In the genomic region with DNA sequence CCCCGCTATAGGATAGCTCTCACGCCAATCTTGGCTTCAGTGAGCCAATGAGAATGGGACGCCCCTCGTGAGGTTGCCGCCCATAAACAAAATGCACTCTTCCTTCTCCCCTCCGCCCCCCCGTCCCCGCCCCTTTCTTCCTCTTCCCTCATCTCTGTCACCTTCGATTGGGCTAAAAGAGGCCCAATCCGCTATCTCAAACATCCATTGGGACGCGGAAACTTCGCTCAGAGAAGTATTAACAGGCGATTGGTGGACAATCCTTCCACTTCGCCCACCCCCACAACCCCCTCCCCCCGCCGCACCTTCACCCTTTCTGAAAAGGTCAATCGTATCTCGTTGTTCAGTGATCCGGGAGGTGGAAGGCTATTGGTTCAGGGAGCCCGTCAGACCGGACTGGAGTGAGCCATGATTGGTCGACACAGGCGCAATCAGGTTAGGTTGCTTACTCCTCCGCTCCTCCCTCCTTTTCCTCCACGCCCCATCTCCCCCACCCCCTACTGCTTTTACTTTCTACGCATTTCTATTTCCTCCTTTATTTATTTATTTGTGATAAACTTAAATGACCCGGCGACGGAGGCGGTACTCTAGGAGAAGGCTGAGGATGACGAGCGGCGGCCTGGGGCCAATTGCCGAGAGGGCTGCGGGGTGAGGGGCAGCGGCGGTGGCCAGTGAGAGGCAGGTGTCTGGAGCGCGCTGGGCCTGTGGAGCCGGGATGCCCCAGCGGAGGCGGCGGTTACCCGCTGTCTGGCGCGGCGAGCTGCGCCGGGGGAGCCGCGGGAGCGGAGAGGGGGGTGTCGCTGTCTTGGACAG, we compare ENCODE assay signal across 1 cellular context.
TF ChIP-seq lines count a peak whose summit lies in the region.

No MANE protein-coding gene starts in this region.

TF ChIP-seq in HepG2, 621 proteins besides CTCF, POLR2A, EP300 and RAD21 (continued from another document and continues in another):
- TF ChIP-seq FOXP4 (CRISPR knock-in tag; IDR thresholded peaks at IDR 0.05) = peak; percentile 24; the same call in 1 of the 2 replicates
- TF ChIP-seq, protein P1, sequence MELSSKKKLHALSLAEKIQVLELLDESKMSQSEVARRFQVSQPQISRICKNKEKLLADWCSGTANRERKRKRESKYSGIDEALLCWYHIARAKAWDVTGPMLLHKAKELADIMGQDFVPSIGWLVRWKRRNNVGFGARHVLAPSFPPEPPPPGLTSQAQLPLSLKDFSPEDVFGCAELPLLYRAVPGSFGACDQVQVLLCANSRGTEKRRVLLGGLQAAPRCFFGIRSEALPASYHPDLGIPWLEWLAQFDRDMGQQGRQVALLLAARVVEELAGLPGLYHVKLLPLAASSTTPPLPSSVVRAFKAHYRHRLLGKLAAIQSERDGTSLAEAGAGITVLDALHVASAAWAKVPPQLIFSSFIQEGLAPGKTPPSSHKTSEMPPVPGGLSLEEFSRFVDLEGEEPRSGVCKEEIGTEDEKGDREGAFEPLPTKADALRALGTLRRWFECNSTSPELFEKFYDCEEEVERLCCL (CRISPR knock-in tag; IDR thresholded peaks at IDR 0.05; ENCODE audit: borderline replicate concordance) = no peak
- TF ChIP-seq ZNF121 (CRISPR knock-in tag; IDR thresholded peaks at IDR 0.05) = no peak
- peak; percentile 90; the same call in 1 of the 2 replicates for TF ChIP-seq ZNF550 (CRISPR knock-in tag; IDR thresholded peaks at IDR 0.05; ENCODE audit: borderline replicate concordance)
- peak; percentile 74; the same call in 1 of the 2 replicates for TF ChIP-seq HIVEP1 (CRISPR knock-in tag; IDR thresholded peaks at IDR 0.05)
- peak; percentile 88 for TF ChIP-seq ZFY (CRISPR knock-in tag; IDR thresholded peaks at IDR 0.05)
- TF ChIP-seq, protein P2, sequence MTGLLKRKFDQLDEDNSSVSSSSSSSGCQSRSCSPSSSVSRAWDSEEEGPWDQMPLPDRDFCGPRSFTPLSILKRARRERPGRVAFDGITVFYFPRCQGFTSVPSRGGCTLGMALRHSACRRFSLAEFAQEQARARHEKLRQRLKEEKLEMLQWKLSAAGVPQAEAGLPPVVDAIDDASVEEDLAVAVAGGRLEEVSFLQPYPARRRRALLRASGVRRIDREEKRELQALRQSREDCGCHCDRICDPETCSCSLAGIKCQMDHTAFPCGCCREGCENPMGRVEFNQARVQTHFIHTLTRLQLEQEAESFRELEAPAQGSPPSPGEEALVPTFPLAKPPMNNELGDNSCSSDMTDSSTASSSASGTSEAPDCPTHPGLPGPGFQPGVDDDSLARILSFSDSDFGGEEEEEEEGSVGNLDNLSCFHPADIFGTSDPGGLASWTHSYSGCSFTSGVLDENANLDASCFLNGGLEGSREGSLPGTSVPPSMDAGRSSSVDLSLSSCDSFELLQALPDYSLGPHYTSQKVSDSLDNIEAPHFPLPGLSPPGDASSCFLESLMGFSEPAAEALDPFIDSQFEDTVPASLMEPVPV (CRISPR knock-in tag; IDR thresholded peaks at IDR 0.05) = no peak
- no peak for TF ChIP-seq ZKSCAN8 (CRISPR knock-in tag; IDR thresholded peaks at IDR 0.05; ENCODE audit: borderline replicate concordance)
- TF ChIP-seq ZBTB38 (CRISPR knock-in tag; IDR thresholded peaks at IDR 0.05) = no peak
- no peak for TF ChIP-seq ZBTB26 (CRISPR knock-in tag; IDR thresholded peaks at IDR 0.05; ENCODE audit: borderline replicate concordance)
- TF ChIP-seq TOE1 (CRISPR knock-in tag; IDR thresholded peaks at IDR 0.05) = no peak
- TF ChIP-seq POGZ (CRISPR knock-in tag; IDR thresholded peaks at IDR 0.05) = peak; percentile 52; the same call in 1 of the 2 replicates
- TF ChIP-seq POLR2AphosphoS5 (IDR thresholded peaks at IDR 0.05; ENCODE audit: low read depth, low read length) = no peak
- TF ChIP-seq ZSCAN31 (CRISPR knock-in tag; IDR thresholded peaks at IDR 0.05; ENCODE audit: low read depth) = no peak
- TF ChIP-seq NFKBIZ (CRISPR knock-in tag; IDR thresholded peaks at IDR 0.05) = no peak
- no peak for TF ChIP-seq ZNF883 (CRISPR knock-in tag; IDR thresholded peaks at IDR 0.05; ENCODE audit: not compliant biosample characterization)
- TF ChIP-seq, protein P3, sequence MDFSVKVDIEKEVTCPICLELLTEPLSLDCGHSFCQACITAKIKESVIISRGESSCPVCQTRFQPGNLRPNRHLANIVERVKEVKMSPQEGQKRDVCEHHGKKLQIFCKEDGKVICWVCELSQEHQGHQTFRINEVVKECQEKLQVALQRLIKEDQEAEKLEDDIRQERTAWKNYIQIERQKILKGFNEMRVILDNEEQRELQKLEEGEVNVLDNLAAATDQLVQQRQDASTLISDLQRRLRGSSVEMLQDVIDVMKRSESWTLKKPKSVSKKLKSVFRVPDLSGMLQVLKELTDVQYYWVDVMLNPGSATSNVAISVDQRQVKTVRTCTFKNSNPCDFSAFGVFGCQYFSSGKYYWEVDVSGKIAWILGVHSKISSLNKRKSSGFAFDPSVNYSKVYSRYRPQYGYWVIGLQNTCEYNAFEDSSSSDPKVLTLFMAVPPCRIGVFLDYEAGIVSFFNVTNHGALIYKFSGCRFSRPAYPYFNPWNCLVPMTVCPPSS (IDR thresholded peaks at IDR 0.05) = no peak
- peak; percentile 26; the same call in 1 of the 2 replicates for TF ChIP-seq TBX2 (CRISPR knock-in tag; IDR thresholded peaks at IDR 0.05; ENCODE audit: borderline replicate concordance)
- TF ChIP-seq POLR2G (IDR thresholded peaks at IDR 0.05; ENCODE audit: low read depth, low read length) = peak; percentile 76
- TF ChIP-seq SRSF9 (IDR thresholded peaks at IDR 0.05; ENCODE audit: borderline replicate concordance, insufficient read depth, low read depth, low read length, poor library complexity, severe bottlenecking) = no peak
- no peak for TF ChIP-seq MBD4 (IDR thresholded peaks at IDR 0.05; ENCODE audit: borderline replicate concordance, low read length)
- peak; percentile 12; the same call in 1 of the 2 replicates for TF ChIP-seq ATF7 (IDR thresholded peaks at IDR 0.05)
- TF ChIP-seq ATF7 (CRISPR knock-in tag; IDR thresholded peaks at IDR 0.05) = no peak
- TF ChIP-seq ZNF800 (CRISPR knock-in tag; IDR thresholded peaks at IDR 0.05) = peak; percentile 47; the same call in 1 of the 2 replicates
- TF ChIP-seq, protein P4, sequence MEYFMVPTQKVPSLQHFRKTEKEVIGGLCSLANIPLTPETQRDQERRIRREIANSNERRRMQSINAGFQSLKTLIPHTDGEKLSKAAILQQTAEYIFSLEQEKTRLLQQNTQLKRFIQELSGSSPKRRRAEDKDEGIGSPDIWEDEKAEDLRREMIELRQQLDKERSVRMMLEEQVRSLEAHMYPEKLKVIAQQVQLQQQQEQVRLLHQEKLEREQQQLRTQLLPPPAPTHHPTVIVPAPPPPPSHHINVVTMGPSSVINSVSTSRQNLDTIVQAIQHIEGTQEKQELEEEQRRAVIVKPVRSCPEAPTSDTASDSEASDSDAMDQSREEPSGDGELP (IDR thresholded peaks at IDR 0.05; ENCODE audit: borderline replicate concordance, low read depth) = peak; percentile 37; the same call in 1 of the 2 replicates
- TF ChIP-seq ZFYVE20 (CRISPR knock-in tag; IDR thresholded peaks at IDR 0.05; ENCODE audit: borderline replicate concordance, low read depth) = no peak
- no peak for TF ChIP-seq SIN3B (IDR thresholded peaks at IDR 0.05; ENCODE audit: low read length)
- TF ChIP-seq HMG20B (CRISPR knock-in tag; conservative IDR thresholded peaks at IDR 0.05) = no peak
- TF ChIP-seq ZNF713 (CRISPR knock-in tag; IDR thresholded peaks at IDR 0.05) = 0 out of 2 replicates have a peak, but pooled peaks have one; percentile 48
- no peak for TF ChIP-seq NPAS2 (CRISPR knock-in tag; IDR thresholded peaks at IDR 0.05; ENCODE audit: borderline replicate concordance)
- no peak for TF ChIP-seq RELA (CRISPR knock-in tag; IDR thresholded peaks at IDR 0.05)
- 0 out of 2 replicates have a peak, but pooled peaks have one; percentile 40 for TF ChIP-seq HDAC1 (CRISPR knock-in tag; IDR thresholded peaks at IDR 0.05)
- TF ChIP-seq, protein P5, sequence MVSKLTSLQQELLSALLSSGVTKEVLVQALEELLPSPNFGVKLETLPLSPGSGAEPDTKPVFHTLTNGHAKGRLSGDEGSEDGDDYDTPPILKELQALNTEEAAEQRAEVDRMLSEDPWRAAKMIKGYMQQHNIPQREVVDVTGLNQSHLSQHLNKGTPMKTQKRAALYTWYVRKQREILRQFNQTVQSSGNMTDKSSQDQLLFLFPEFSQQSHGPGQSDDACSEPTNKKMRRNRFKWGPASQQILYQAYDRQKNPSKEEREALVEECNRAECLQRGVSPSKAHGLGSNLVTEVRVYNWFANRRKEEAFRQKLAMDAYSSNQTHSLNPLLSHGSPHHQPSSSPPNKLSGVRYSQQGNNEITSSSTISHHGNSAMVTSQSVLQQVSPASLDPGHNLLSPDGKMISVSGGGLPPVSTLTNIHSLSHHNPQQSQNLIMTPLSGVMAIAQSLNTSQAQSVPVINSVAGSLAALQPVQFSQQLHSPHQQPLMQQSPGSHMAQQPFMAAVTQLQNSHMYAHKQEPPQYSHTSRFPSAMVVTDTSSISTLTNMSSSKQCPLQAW (CRISPR knock-in tag; IDR thresholded peaks at IDR 0.05) = peak; percentile 52; the same call in 1 of the 2 replicates
- TF ChIP-seq ZNF703 (CRISPR knock-in tag; IDR thresholded peaks at IDR 0.05; ENCODE audit: borderline replicate concordance) = no peak
- TF ChIP-seq PHF8 (CRISPR knock-in tag; IDR thresholded peaks at IDR 0.05) = peak; percentile 83
- no peak for TF ChIP-seq U2AF1 (optimal IDR thresholded peaks at IDR 0.05; ENCODE audit: low read depth, low read length)
- TF ChIP-seq ATF1 (CRISPR knock-in tag; IDR thresholded peaks at IDR 0.05) = peak; percentile 73
- no peak for TF ChIP-seq FOXA1 (IDR thresholded peaks at IDR 0.05)
- no peak for TF ChIP-seq FOXA1 (CRISPR knock-in tag; IDR thresholded peaks at IDR 0.05)
- TF ChIP-seq ZFP41 (CRISPR knock-in tag; IDR thresholded peaks at IDR 0.05; ENCODE audit: borderline replicate concordance) = no peak
- TF ChIP-seq PBX3 (CRISPR knock-in tag; IDR thresholded peaks at IDR 0.05; ENCODE audit: borderline replicate concordance) = peak; percentile 67; the same call in 1 of the 2 replicates
- no peak for TF ChIP-seq ZNF276 (CRISPR knock-in tag; IDR thresholded peaks at IDR 0.05; ENCODE audit: low read depth)
- no peak for TF ChIP-seq MTF1 (CRISPR knock-in tag; IDR thresholded peaks at IDR 0.05)
- peak; percentile 60; the same call in 1 of the 2 replicates for TF ChIP-seq NCOR1 (IDR thresholded peaks at IDR 0.05; ENCODE audit: borderline replicate concordance, low read length)
- TF ChIP-seq HMGA1 (CRISPR knock-in tag; conservative IDR thresholded peaks at IDR 0.05) = no peak
- 0 out of 2 replicates have a peak, but pooled peaks have one; percentile 10 for TF ChIP-seq GATAD1 (CRISPR knock-in tag; IDR thresholded peaks at IDR 0.05)
- no peak for TF ChIP-seq ZFP36L2 (CRISPR knock-in tag; IDR thresholded peaks at IDR 0.05)
- TF ChIP-seq ZIK1 (CRISPR knock-in tag; IDR thresholded peaks at IDR 0.05; ENCODE audit: borderline replicate concordance, low read depth) = no peak
- TF ChIP-seq SIX1 (CRISPR knock-in tag; IDR thresholded peaks at IDR 0.05; ENCODE audit: borderline replicate concordance) = no peak
